Comparison of ENCODE assay signal across 17 cellular contexts in the genomic region with DNA sequence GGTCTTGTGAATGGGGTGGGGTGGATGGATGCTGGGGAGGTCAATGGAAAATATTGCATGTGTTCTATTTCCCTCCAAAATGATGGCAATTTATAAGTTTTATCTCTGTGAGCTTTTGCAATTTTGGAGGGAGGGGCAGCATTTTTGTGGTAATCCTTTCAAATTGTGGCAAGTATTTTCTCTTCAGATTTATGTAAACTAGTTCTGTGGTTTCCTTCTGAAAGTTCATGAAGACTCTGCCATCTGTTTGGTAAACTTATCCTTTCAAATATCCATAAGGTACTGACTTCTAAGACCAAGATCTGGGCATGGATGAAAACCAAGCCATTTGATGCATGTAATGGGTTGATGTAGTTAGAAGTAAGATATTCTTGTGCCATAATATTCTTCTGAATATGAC.
DNase-seq lines count a peak whose midpoint lies in the region; ATAC-seq and TF ChIP-seq lines count a peak whose summit lies in the region.
"Had no signal": no experiment of that assay in that cellular context is flagged by ENCODE, and none has a peak within 500 bp of the region (broad histone marks: within the 10 kb centered on the region; RNA-seq: fewer than 3 reads in every experiment).

No MANE protein-coding gene starts in this region.

- no peaks in the 10 kb centered on the region for H3K79me2 ChIP-seq in GM23338 (replicated peaks; ENCODE audit: insufficient read depth)
- H3K79me2 ChIP-seq in PC-3 (ENCODE audit: low read length) = no peaks in the 10 kb centered on the region
- H3K79me2 ChIP-seq: parathyroid adenoma had no signal

- intact Hi-C loops in PC-3 (cut with micrococcal nuclease) = loop anchor here (10.0 kb wide), 1 partner anchor 220 kb away; no protein-coding TSS in a partner anchor
- intact Hi-C loops in lower lobe of right lung (cut with DNase I) = no loop called here

- H3K27me3 Mint-ChIP-seq in GM23338 (ENCODE audit: insufficient read depth, low read depth, poor library complexity) = peaks cover 2% of the 10 kb centered on the region

- ATAC-seq in GM23338 (no peak), PC-3 (no peak), lower lobe of right lung (no peak), HG03432 (IDR thresholded peaks at IDR 0.05; ENCODE audit: unreplicated experiment) (no peak)
- ATAC-seq: naive thymus-derived CD4-positive, alpha-beta T cell had no signal

- DNase-seq in GM23338 (ENCODE audit: low spot score) = no peak
- peak; percentile 7 for DNase-seq in PC-3
- DNase-seq in epithelial cell of prostate (ENCODE audit: low read depth, low spot score) = no peak
- no peak for DNase-seq in lower lobe of right lung
- no peak for DNase-seq in tibial nerve (ENCODE audit: low spot score in 2 of 2)
- DNase-seq: activated naive CD4-positive, alpha-beta T cell treated with Interleukin-2 at 50 U/mL for 16 hours; cortex of kidney; naive thymus-derived CD4-positive, alpha-beta T cell; NCI-H1694; stimulated activated CD4-positive, alpha-beta T cell treated with anti-CD3 and anti-CD28 coated beads, Interleukin-4, amount 100 ng/mL, for 1 hour; SW 1271 had no signal

- no peaks in the 10 kb centered on the region for H3K9me2 ChIP-seq in GM23338 (ENCODE audit: insufficient read depth)
- H3K9me2 ChIP-seq in PC-3 (replicated peaks; ENCODE audit: low read length) = no peaks in the 10 kb centered on the region

- POLR2A ChIA-PET in PC-3 (lab: Charles Lee; ENCODE audit: unreplicated experiment) = no interaction called here

- no peak overlapping the region for H3K4me3 Mint-ChIP-seq in GM23338
- H3K4me3 Mint-ChIP-seq: naive thymus-derived CD4-positive, alpha-beta T cell had no signal

- H3K36me3 ChIP-seq in GM23338 (ENCODE audit: insufficient read depth) = no peaks in the 10 kb centered on the region
- no peaks in the 10 kb centered on the region for H3K36me3 ChIP-seq in PC-3 (ENCODE audit: low read depth, low read length)
- no peaks in the 10 kb centered on the region for H3K36me3 ChIP-seq in skeletal muscle satellite cell (ENCODE audit: insufficient read depth, low read length)
- no peaks in the 10 kb centered on the region for H3K36me3 ChIP-seq in lower lobe of right lung
- no peaks in the 10 kb centered on the region for H3K36me3 ChIP-seq in tibial nerve
- H3K36me3 ChIP-seq: ascending aorta; BLaER1 treated with 17β-estradiol and CSF1 and Interleukin-3, amounts not matched to agents 10 nM and 100 nM; vagina had no signal

- H3K36me3 Mint-ChIP-seq in GM23338 (ENCODE audit: low read depth) = no peaks in the 10 kb centered on the region
- H3K36me3 Mint-ChIP-seq: naive thymus-derived CD4-positive, alpha-beta T cell had no signal

- TF ChIP-seq POLR2A in tibial nerve (IDR thresholded peaks at IDR 0.05) = no peak

- H2AFZ ChIP-seq in GM23338 (no peak overlapping the region), PC-3 (ENCODE audit: low read length) (no peak overlapping the region)
- H2AFZ ChIP-seq: parathyroid adenoma had no signal

- no peaks in the 10 kb centered on the region for H3K9me3 Mint-ChIP-seq in GM23338

- H3K4me2 ChIP-seq in GM23338 (no peak overlapping the region), PC-3 (ENCODE audit: low read length) (peak overlapping the region; percentile 55), skeletal muscle satellite cell (ENCODE audit: low read length) (peak overlapping the region; percentile 64)

- H3F3A ChIP-seq in GM23338 (replicated peaks; ENCODE audit: low read depth) = no peaks in the 10 kb centered on the region
- peaks cover 14% of the 10 kb centered on the region for H3F3A ChIP-seq in PC-3 (ENCODE audit: low read length, unreplicated experiment)

- H4K20me1 ChIP-seq in GM23338 (replicated peaks; ENCODE audit: insufficient read depth) (no peaks in the 10 kb centered on the region), PC-3 (ENCODE audit: low read length) (no peaks in the 10 kb centered on the region)
- H4K20me1 ChIP-seq: BLaER1 treated with 17β-estradiol and CSF1 and Interleukin-3, amounts not matched to agents 10 nM and 100 nM had no signal

- H3K9ac ChIP-seq in PC-3 (ENCODE audit: low read length) (no peak overlapping the region), skeletal muscle satellite cell (ENCODE audit: low read depth, low read length) (peak overlapping the region; percentile 66)
- H3K9ac ChIP-seq: BLaER1 treated with 17β-estradiol and CSF1 and Interleukin-3, amounts not matched to agents 10 nM and 100 nM; parathyroid adenoma had no signal

- H3K4me1 ChIP-seq in GM23338 (ENCODE audit: insufficient read depth) (0 out of 2 replicates have a peak, but pooled peaks cover 3% of the 10 kb centered on the region), PC-3 (ENCODE audit: insufficient read depth, low read length) (peaks cover 53% of the 10 kb centered on the region), skeletal muscle satellite cell (ENCODE audit: control insufficient read depth, insufficient read depth, low read length) (peaks cover 57% of the 10 kb centered on the region), lower lobe of right lung (no peaks in the 10 kb centered on the region), tibial nerve (peaks cover 0 to 14% (median 0%) of the 10 kb centered on the region in 4 donors)
- H3K4me1 ChIP-seq: parathyroid adenoma had no signal

- H3K4me3 ChIP-seq in GM23338 (no peak overlapping the region), PC-3 (ENCODE audit: low read length) (no peak overlapping the region), skeletal muscle satellite cell (ENCODE audit: low read length) (peak overlapping the region; percentile 35), lower lobe of right lung (no peak overlapping the region), tibial nerve (no peak overlapping the region)
- H3K4me3 ChIP-seq: ascending aorta; BLaER1 treated with 17β-estradiol and CSF1 and Interleukin-3, amounts not matched to agents 10 nM and 100 nM; vagina had no signal

- no TSS peak for BruUV-seq in PC-3 (replicated peaks; lab: Mats Ljungman, UMichigan)

- H3K27ac ChIP-seq in GM23338 (ENCODE audit: low read depth) (no peak overlapping the region), PC-3 (ENCODE audit: low read length) (peak overlapping the region; percentile 61), epithelial cell of prostate (peak overlapping the region; percentile 91), lower lobe of right lung (no peak overlapping the region), tibial nerve (no peak overlapping the region)
- H3K27ac ChIP-seq: ascending aorta; BLaER1 treated with 17β-estradiol and CSF1 and Interleukin-3, amounts not matched to agents 10 nM and 100 nM; parathyroid adenoma; vagina had no signal

- CTCF ChIA-PET in PC-3 (lab: Charles Lee) = no interaction called here

- H3K4me1 Mint-ChIP-seq in GM23338 = peaks cover 10% of the 10 kb centered on the region
- H3K4me1 Mint-ChIP-seq: naive thymus-derived CD4-positive, alpha-beta T cell had no signal

- H3K9me3 ChIP-seq in PC-3 (ENCODE audit: low read length) (no peaks in the 10 kb centered on the region), skeletal muscle satellite cell (replicated peaks; ENCODE audit: low read length) (no peaks in the 10 kb centered on the region), lower lobe of right lung (no peaks in the 10 kb centered on the region), tibial nerve (no peaks in the 10 kb centered on the region)
- H3K9me3 ChIP-seq: ascending aorta; BLaER1 treated with 17β-estradiol and CSF1 and Interleukin-3, amounts not matched to agents 10 nM and 100 nM; vagina had no signal

- TF ChIP-seq CTCF in GM23338 (conservative IDR thresholded peaks at IDR 0.05; ENCODE audit: low read depth in 2 of 2) (no peak), PC-3 (conservative IDR thresholded peaks at IDR 0.05; ENCODE audit: low read depth, low read length) (no peak), lower lobe of right lung (IDR thresholded peaks at IDR 0.05) (no peak), tibial nerve (IDR thresholded peaks at IDR 0.05) (no peak)

- peak overlapping the region; percentile 44; the same call in 1 of the 2 replicates for H3K27ac Mint-ChIP-seq in GM23338
- H3K27ac Mint-ChIP-seq: naive thymus-derived CD4-positive, alpha-beta T cell had no signal

- TF ChIP-seq EP300 in tibial nerve (IDR thresholded peaks at IDR 0.05) = no peak

- H3K27me3 ChIP-seq in GM23338 (ENCODE audit: insufficient read depth) (no peaks in the 10 kb centered on the region), PC-3 (ENCODE audit: low read length) (no peaks in the 10 kb centered on the region), skeletal muscle satellite cell (ENCODE audit: control insufficient read depth, insufficient read depth, low read length) (no peaks in the 10 kb centered on the region), lower lobe of right lung (ENCODE audit: low read depth) (peaks cover under 1% of the 10 kb centered on the region), tibial nerve (no peaks in the 10 kb centered on the region)
- H3K27me3 ChIP-seq: ascending aorta; BLaER1 treated with 17β-estradiol and CSF1 and Interleukin-3, amounts not matched to agents 10 nM and 100 nM; vagina had no signal

TF ChIP-seq in GM23338, 12 proteins besides CTCF, POLR2A, EP300 and RAD21 (continues in another document):
- TF ChIP-seq CREB1 (CRISPR knock-in tag; IDR thresholded peaks at IDR 0.05; ENCODE audit: low read depth) (no peak), EZH2phosphoT487 (IDR thresholded peaks at IDR 0.05; ENCODE audit: unreplicated experiment) (no peak), STAT1 (IDR thresholded peaks at IDR 0.05; ENCODE audit: unreplicated experiment) (no peak)
- TF ChIP-seq, protein P1, sequence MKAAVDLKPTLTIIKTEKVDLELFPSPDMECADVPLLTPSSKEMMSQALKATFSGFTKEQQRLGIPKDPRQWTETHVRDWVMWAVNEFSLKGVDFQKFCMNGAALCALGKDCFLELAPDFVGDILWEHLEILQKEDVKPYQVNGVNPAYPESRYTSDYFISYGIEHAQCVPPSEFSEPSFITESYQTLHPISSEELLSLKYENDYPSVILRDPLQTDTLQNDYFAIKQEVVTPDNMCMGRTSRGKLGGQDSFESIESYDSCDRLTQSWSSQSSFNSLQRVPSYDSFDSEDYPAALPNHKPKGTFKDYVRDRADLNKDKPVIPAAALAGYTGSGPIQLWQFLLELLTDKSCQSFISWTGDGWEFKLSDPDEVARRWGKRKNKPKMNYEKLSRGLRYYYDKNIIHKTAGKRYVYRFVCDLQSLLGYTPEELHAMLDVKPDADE (IDR thresholded peaks at IDR 0.05) = no peak

Comparison
In these comparisons a context has a peak if more than half of its experiments do, and no peak if none do; other contexts are left out.
1. H3K27ac ChIP-seq: peak in PC-3 (single experiment) and epithelial cell of prostate (single experiment); none in GM23338 (single experiment), lower lobe of right lung (single experiment) and tibial nerve (0 of 4).